21 cellular contexts compared by ENCODE assay signal in genomic region chrX:8688776-8689175, GRCh38. TPM values are rescaled to one million over a fixed set of nuclear protein-coding genes. Genes with fewer than 3 reads are reported as not detected.
"Had no signal": no experiment of that assay in that cellular context is flagged by ENCODE, and none has a peak within 500 bp of the region (broad histone marks: within the 10 kb centered on the region; RNA-seq: fewer than 3 reads in every experiment).

No MANE protein-coding gene starts in this region.

- H3K27ac Mint-ChIP-seq: activated CD4-positive, alpha-beta T cell treated with anti-CD3 and anti-CD28 coated beads, Interleukin-2, amount 10 ng/mL, durations not matched to agents 24 days and 14 days; activated CD8-positive, alpha-beta T cell treated with anti-CD3 and anti-CD28 coated beads for 36 hours; activated naive CD4-positive, alpha-beta T cell treated with anti-CD3 and anti-CD28 coated beads for 36 hours; activated T-cell treated with anti-CD3 and anti-CD28 coated beads, Interleukin-2, amount 50 U/mL, for 24 hours; nephron; stimulated activated memory B cell treated with anti-CD40 and anti-IgM and Interleukin-4, amounts not matched to agents 10 μg/mL and 1 μg/mL and 100 μg/mL, for 72 hours; T-cell had no signal

- H3K9me3 ChIP-seq: body of pancreas, prostate gland, thoracic aorta, upper lobe of left lung had no signal

- H3K27me3 Mint-ChIP-seq: activated CD4-positive, alpha-beta T cell treated with anti-CD3 and anti-CD28 coated beads, Interleukin-2, amount 10 ng/mL, durations not matched to agents 24 days and 14 days; stimulated activated memory B cell treated with anti-CD40 and anti-IgM and Interleukin-4, amounts not matched to agents 10 μg/mL and 1 μg/mL and 100 μg/mL, for 72 hours had no signal

- H3K27ac ChIP-seq: body of pancreas, prostate gland, thoracic aorta, upper lobe of left lung had no signal

- H3K36me3 ChIP-seq: prostate gland, thoracic aorta, upper lobe of left lung had no signal

- H3K36me3 Mint-ChIP-seq: stimulated activated memory B cell treated with anti-CD40 and anti-IgM and Interleukin-4, amounts not matched to agents 10 μg/mL and 1 μg/mL and 100 μg/mL, for 72 hours; T-cell had no signal

- H3K4me1 ChIP-seq: body of pancreas, prostate gland, upper lobe of left lung had no signal

- DNase-seq: activated CD4-positive, alpha-beta T cell treated with anti-CD3 and anti-CD28 coated beads, Interleukin-2, amount 10 ng/mL, durations not matched to agents 24 days and 14 days; activated CD4-positive, CD25-positive, alpha-beta regulatory T cell; activated CD8-positive, alpha-beta T cell treated with anti-CD3 and anti-CD28 coated beads for 36 hours; activated naive CD4-positive, alpha-beta T cell treated with anti-CD3 and anti-CD28 coated beads for 36 hours; activated T-cell treated with anti-CD3 and anti-CD28 coated beads, Interleukin-2, amount 50 U/mL, for 24 hours; body of pancreas; central memory CD4-positive, alpha-beta T cell; erythroblast; foreskin melanocyte; head of caudate nucleus; islet precursor cell; midbrain; stimulated activated CD4-positive, alpha-beta T cell treated with anti-CD3 and anti-CD28 coated beads, Interleukin-4, amount 100 ng/mL, for 4 hours; T-cell; upper lobe of left lung had no signal

- H3K9me3 Mint-ChIP-seq: activated CD4-positive, alpha-beta T cell treated with anti-CD3 and anti-CD28 coated beads, Interleukin-2, amount 10 ng/mL, durations not matched to agents 24 days and 14 days; activated CD8-positive, alpha-beta T cell treated with anti-CD3 and anti-CD28 coated beads for 36 hours; activated naive CD4-positive, alpha-beta T cell treated with anti-CD3 and anti-CD28 coated beads for 36 hours; activated T-cell treated with anti-CD3 and anti-CD28 coated beads, Interleukin-2, amount 50 U/mL, for 24 hours; nephron; stimulated activated memory B cell treated with anti-CD40 and anti-IgM and Interleukin-4, amounts not matched to agents 10 μg/mL and 1 μg/mL and 100 μg/mL, for 72 hours; T-cell had no signal

- H3K4me3 ChIP-seq: body of pancreas, prostate gland, thoracic aorta, upper lobe of left lung had no signal

- H3K4me3 Mint-ChIP-seq: activated CD4-positive, alpha-beta T cell treated with anti-CD3 and anti-CD28 coated beads, Interleukin-2, amount 10 ng/mL, durations not matched to agents 24 days and 14 days; activated CD8-positive, alpha-beta T cell treated with anti-CD3 and anti-CD28 coated beads for 36 hours; activated naive CD4-positive, alpha-beta T cell treated with anti-CD3 and anti-CD28 coated beads for 36 hours; activated T-cell treated with anti-CD3 and anti-CD28 coated beads, Interleukin-2, amount 50 U/mL, for 24 hours; nephron; stimulated activated memory B cell treated with anti-CD40 and anti-IgM and Interleukin-4, amounts not matched to agents 10 μg/mL and 1 μg/mL and 100 μg/mL, for 72 hours; T-cell had no signal

- H3K4me1 Mint-ChIP-seq: activated CD4-positive, alpha-beta T cell treated with anti-CD3 and anti-CD28 coated beads, Interleukin-2, amount 10 ng/mL, durations not matched to agents 24 days and 14 days; T-cell had no signal

- H3K27me3 ChIP-seq: body of pancreas, upper lobe of left lung had no signal

- ATAC-seq: activated CD8-positive, alpha-beta T cell treated with anti-CD3 and anti-CD28 coated beads for 36 hours; body of pancreas; left lobe of liver; sciatic nerve; stimulated activated memory B cell treated with anti-CD40 and anti-IgM and Interleukin-4, amounts not matched to agents 10 μg/mL and 1 μg/mL and 100 μg/mL, for 72 hours; T-cell had no signal

RNA-seq across cellular contexts. Expression of gene ANOS1, which starts 43.2 kb away (rescaled TPM):
- total RNA-seq: activated CD4-positive, alpha-beta T cell treated with anti-CD3 and anti-CD28 coated beads, Interleukin-2, amount 10 ng/mL, durations not matched to agents 24 days and 14 days; activated naive CD4-positive, alpha-beta T cell treated with anti-CD3 and anti-CD28 coated beads for 36 hours had no signal
